In genomic region chr17:48894886-48895285, GRCh38 we compare ENCODE assay signal across 26 cellular contexts. TPM values are rescaled to one million over a fixed set of nuclear protein-coding genes. Genes with fewer than 3 reads are reported as not detected.
DNase-seq lines count a peak whose midpoint lies in the region; ATAC-seq and TF ChIP-seq lines count a peak whose summit lies in the region.
"Had no signal": no experiment of that assay in that cellular context is flagged by ENCODE, and none has a peak within 500 bp of the region (broad histone marks: within the 10 kb centered on the region; RNA-seq: fewer than 3 reads in every experiment).

No MANE protein-coding gene starts in this region.

- H3K27me3 ChIP-seq in HCT116 (ENCODE audit: insufficient read depth, low read length) (no peaks in the 10 kb centered on the region), Karpas-422 (ENCODE audit: low read length) (no peaks in the 10 kb centered on the region), mucosa of rectum (ENCODE audit: control insufficient read depth in 2 of 2, insufficient read depth in 2 of 2, low read length in 2 of 2) (no peaks in the 10 kb centered on the region)
- H3K27me3 ChIP-seq: upper lobe of left lung had no signal

- intact Hi-C loops in HCT116 (cut with micrococcal nuclease) = loop anchor here (5.0 kb wide), 1 partner anchor 297 kb away; no protein-coding TSS in a partner anchor

- H4K20me1 ChIP-seq in HCT116 (ENCODE audit: insufficient read depth) (no peaks in the 10 kb centered on the region), Karpas-422 (ENCODE audit: insufficient read depth, low read depth, low read length) (no peaks in the 10 kb centered on the region)

- peaks cover 44% of the 10 kb centered on the region for H3K79me2 ChIP-seq in HCT116 (ENCODE audit: insufficient read depth, low read length)
- peaks cover 32% of the 10 kb centered on the region for H3K79me2 ChIP-seq in Karpas-422 (ENCODE audit: low read length)

- H3K36me3 ChIP-seq in HCT116 (ENCODE audit: control insufficient read depth in 1 of 2, insufficient read depth in 2 of 2, low read length in 2 of 2) = peaks cover 22 to 41% of the 10 kb centered on the region in 2 experiments; a peak in 3 of 4 replicates
- H3K36me3 ChIP-seq in Karpas-422 (ENCODE audit: insufficient read depth, low read length) = peaks cover 27% of the 10 kb centered on the region; the same call in 1 of the 2 replicates
- peaks cover 26 to 30% of the 10 kb centered on the region in 2 donors for H3K36me3 ChIP-seq in mucosa of rectum (ENCODE audit: control insufficient read depth in 2 of 2, insufficient read depth in 2 of 2, low read length in 2 of 2)

- TF ChIP-seq RAD21 in HCT116 (IDR thresholded peaks at IDR 0.05; ENCODE audit: low read depth) = no peak

- POLR2A ChIA-PET in HCT116 (lab: Charles Lee) = no interaction called here

- no peak for DNase-seq in HCT116 (ENCODE audit: low read depth, low spot score)
- DNase-seq in Karpas-422 = peak; percentile 32
- DNase-seq in NCI-H226 = no peak
- DNase-seq: activated CD4-positive, alpha-beta T cell treated with anti-CD3 and anti-CD28 coated beads for 4 hours; activated naive CD4-positive, alpha-beta T cell treated with Interleukin-2 at 50 U/mL for 16 hours; activated T-cell treated with anti-CD3 and anti-CD28 coated beads, Interleukin-2, amount 50 U/mL, for 72 hours; amygdala; C1 segment of cervical spinal cord; COR-L47; DMS79; effector memory CD4-positive, alpha-beta T cell; erythroblast; GDM1; glutamatergic neuron; H9; Kasumi-1; left ventricle myocardium superior; MV-4-11; naive thymus-derived CD8-positive, alpha-beta T cell; NCI-H446; SHP77 treated with DMSO at 0.1 percent for 48 hours; upper lobe of left lung had no signal

- TF ChIP-seq CTCF in HCT116 (IDR thresholded peaks at IDR 0.05 in 2 of 3, conservative IDR thresholded peaks at IDR 0.05 in 1 of 3; ENCODE audit: borderline replicate concordance in 1 of 3, insufficient read depth in 1 of 3, low read depth in 2 of 3, low read length in 2 of 3) = no peak
- no peak for TF ChIP-seq CTCF in VCaP (conservative IDR thresholded peaks at IDR 0.05)

- H3K4me1 ChIP-seq in HCT116 (ENCODE audit: control insufficient read depth in 1 of 2, insufficient read depth in 2 of 2, low read length in 2 of 2) (peaks cover 11 to 28% of the 10 kb centered on the region in 2 experiments; a peak in 3 of 4 replicates), Karpas-422 (ENCODE audit: low read length) (peaks cover 20% of the 10 kb centered on the region), mucosa of rectum (ENCODE audit: control insufficient read depth in 2 of 2, insufficient read depth in 2 of 2, low read length in 2 of 2) (peaks cover 18 to 23% of the 10 kb centered on the region in 2 donors)

- CTCF ChIA-PET in HCT116 (lab: Charles Lee) = no interaction called here

- H3K4me3 ChIP-seq in HCT116 (replicated peaks in 1 of 2; ENCODE audit: low read depth in 1 of 2, low read length in 2 of 2) (no peak overlapping the region), Karpas-422 (ENCODE audit: low read length) (no peak overlapping the region), mucosa of rectum (ENCODE audit: low read length in 2 of 2) (no peak overlapping the region)
- H3K4me3 ChIP-seq: upper lobe of left lung had no signal

- no peak for ATAC-seq in HCT116
- no peak for ATAC-seq in GM18907 (IDR thresholded peaks at IDR 0.05; ENCODE audit: unreplicated experiment)
- no peak for ATAC-seq in GM21447 (IDR thresholded peaks at IDR 0.05; ENCODE audit: unreplicated experiment)
- ATAC-seq: activated T-cell treated with anti-CD3 and anti-CD28 coated beads, Interleukin-2, amount 50 U/mL, for 72 hours; left ventricle myocardium superior; naive thymus-derived CD8-positive, alpha-beta T cell had no signal

- BruUV-seq in HCT116 (replicated peaks; lab: Mats Ljungman, UMichigan) = no TSS peak

- TF ChIP-seq POLR2A in HCT116 (IDR thresholded peaks at IDR 0.05; ENCODE audit: borderline replicate concordance, extremely low read depth, insufficient read depth, insufficient read length) = no peak

- H3K9ac ChIP-seq in HCT116 (ENCODE audit: low read length) (no peak overlapping the region), Karpas-422 (ENCODE audit: low read length) (no peak overlapping the region), mucosa of rectum (ENCODE audit: low read depth in 1 of 2, low read length in 2 of 2) (peak overlapping the region in 1 of 2 donors; percentile 3)

- H3K9me3 ChIP-seq in HCT116 (ENCODE audit: control insufficient read depth in 1 of 2, insufficient read depth in 1 of 2, low read depth in 1 of 2, low read length in 2 of 2) (no peaks in the 10 kb centered on the region), Karpas-422 (ENCODE audit: low read length) (no peaks in the 10 kb centered on the region), mucosa of rectum (ENCODE audit: control insufficient read depth in 2 of 2, low read length in 2 of 2) (no peaks in the 10 kb centered on the region)
- H3K9me3 ChIP-seq: upper lobe of left lung had no signal

- RAD21 ChIA-PET in HCT116 (lab: Charles Lee; ENCODE audit: low non-redundant PET in 1 of 2, low total read pairs in 2 of 2, uncharacterized antibody in 2 of 2, unreplicated experiment in 2 of 2) = no interaction called here

- no peak overlapping the region for H2AFZ ChIP-seq in HCT116 (ENCODE audit: low read depth, low read length, poor library complexity, severe bottlenecking)
- H2AFZ ChIP-seq in Karpas-422 (ENCODE audit: low read length) = no peak overlapping the region

- H3K4me2 ChIP-seq in HCT116 (ENCODE audit: low read length) (peak overlapping the region; percentile 76; the same call in 1 of the 2 replicates), Karpas-422 (ENCODE audit: low read depth, low read length, poor library complexity, severe bottlenecking) (no peak overlapping the region)

- H3K9me2 ChIP-seq in HCT116 (ENCODE audit: insufficient read depth) = no peaks in the 10 kb centered on the region
- no peaks in the 10 kb centered on the region for H3K9me2 ChIP-seq in Karpas-422 (replicated peaks; ENCODE audit: insufficient read depth, low read length)

- H3K27ac ChIP-seq in HCT116 (ENCODE audit: low read depth, low read length) (no peak overlapping the region), Karpas-422 (ENCODE audit: low read length) (no peak overlapping the region), VCaP (peak overlapping the region; percentile 89; the same call in 1 of the 2 replicates), mucosa of rectum (ENCODE audit: low read depth in 2 of 2, low read length in 2 of 2) (peak overlapping the region; percentile 1 to 34)
- H3K27ac ChIP-seq: upper lobe of left lung had no signal

TF ChIP-seq in HCT116, 20 proteins besides CTCF, POLR2A, EP300 and RAD21 (continues in another document):
- TF ChIP-seq SRF (IDR thresholded peaks at IDR 0.05; ENCODE audit: low read depth) (no peak), ZBTB33 (IDR thresholded peaks at IDR 0.05; ENCODE audit: extremely low read depth, insufficient replicate concordance, low read length) (no peak)
- TF ChIP-seq, protein P1, sequence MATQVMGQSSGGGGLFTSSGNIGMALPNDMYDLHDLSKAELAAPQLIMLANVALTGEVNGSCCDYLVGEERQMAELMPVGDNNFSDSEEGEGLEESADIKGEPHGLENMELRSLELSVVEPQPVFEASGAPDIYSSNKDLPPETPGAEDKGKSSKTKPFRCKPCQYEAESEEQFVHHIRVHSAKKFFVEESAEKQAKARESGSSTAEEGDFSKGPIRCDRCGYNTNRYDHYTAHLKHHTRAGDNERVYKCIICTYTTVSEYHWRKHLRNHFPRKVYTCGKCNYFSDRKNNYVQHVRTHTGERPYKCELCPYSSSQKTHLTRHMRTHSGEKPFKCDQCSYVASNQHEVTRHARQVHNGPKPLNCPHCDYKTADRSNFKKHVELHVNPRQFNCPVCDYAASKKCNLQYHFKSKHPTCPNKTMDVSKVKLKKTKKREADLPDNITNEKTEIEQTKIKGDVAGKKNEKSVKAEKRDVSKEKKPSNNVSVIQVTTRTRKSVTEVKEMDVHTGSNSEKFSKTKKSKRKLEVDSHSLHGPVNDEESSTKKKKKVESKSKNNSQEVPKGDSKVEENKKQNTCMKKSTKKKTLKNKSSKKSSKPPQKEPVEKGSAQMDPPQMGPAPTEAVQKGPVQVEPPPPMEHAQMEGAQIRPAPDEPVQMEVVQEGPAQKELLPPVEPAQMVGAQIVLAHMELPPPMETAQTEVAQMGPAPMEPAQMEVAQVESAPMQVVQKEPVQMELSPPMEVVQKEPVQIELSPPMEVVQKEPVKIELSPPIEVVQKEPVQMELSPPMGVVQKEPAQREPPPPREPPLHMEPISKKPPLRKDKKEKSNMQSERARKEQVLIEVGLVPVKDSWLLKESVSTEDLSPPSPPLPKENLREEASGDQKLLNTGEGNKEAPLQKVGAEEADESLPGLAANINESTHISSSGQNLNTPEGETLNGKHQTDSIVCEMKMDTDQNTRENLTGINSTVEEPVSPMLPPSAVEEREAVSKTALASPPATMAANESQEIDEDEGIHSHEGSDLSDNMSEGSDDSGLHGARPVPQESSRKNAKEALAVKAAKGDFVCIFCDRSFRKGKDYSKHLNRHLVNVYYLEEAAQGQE (IDR thresholded peaks at IDR 0.05; ENCODE audit: low read depth) = no peak
- TF ChIP-seq, protein P2, sequence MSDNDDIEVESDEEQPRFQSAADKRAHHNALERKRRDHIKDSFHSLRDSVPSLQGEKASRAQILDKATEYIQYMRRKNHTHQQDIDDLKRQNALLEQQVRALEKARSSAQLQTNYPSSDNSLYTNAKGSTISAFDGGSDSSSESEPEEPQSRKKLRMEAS (IDR thresholded peaks at IDR 0.05) = no peak

RNA-seq across cellular contexts. Expression of gene ATP5MC1, which starts 2.3 kb away (rescaled TPM):
- 188 TPM for total RNA-seq in HCT116 (2021; ENCODE audit: unreplicated experiment)
- 180 and 256 TPM in 2 replicates for polyA plus RNA-seq in HCT116 (2012)
- 120 and 167 TPM in 2 replicates for total RNA-seq in Karpas-422 (2014; rRNA removed; shearing (Covaris generic); ENCODE audit: low replicate concordance)

RNA-seq across cellular contexts. Expression of gene UBE2Z, which starts 13.3 kb away (rescaled TPM):
- 119 TPM for total RNA-seq in HCT116 (2021; ENCODE audit: unreplicated experiment)
- 77.7 and 87.6 TPM in 2 replicates for polyA plus RNA-seq in HCT116 (2012)
- 43.8 and 47.1 TPM in 2 replicates for total RNA-seq in Karpas-422 (2014; rRNA removed; shearing (Covaris generic); ENCODE audit: low replicate concordance)

RNA-seq across cellular contexts. Expression of gene SNF8, which starts 49.8 kb away (rescaled TPM):
- 178 TPM for total RNA-seq in HCT116 (2021; ENCODE audit: unreplicated experiment)
- 158 and 161 TPM in 2 replicates for polyA plus RNA-seq in HCT116 (2012)
- total RNA-seq in Karpas-422 (2014; rRNA removed; shearing (Covaris generic); ENCODE audit: low replicate concordance) = 56.0 and 165 TPM in 2 replicates

Comparison
In these comparisons a context has a peak if more than half of its experiments do, and no peak if none do; other contexts are left out.
1. H3K27ac ChIP-seq: peak in VCaP (single experiment) and mucosa of rectum (2 of 2); none in HCT116 (single experiment) and Karpas-422 (single experiment).